ENCODE assay signal across 1 cellular context in genomic region chr16:67260426-67261063, GRCh38.
TF ChIP-seq lines count a peak whose summit lies in the region.

No MANE protein-coding gene starts in this region.

TF ChIP-seq in HCT116, 20 proteins besides CTCF, POLR2A, EP300 and RAD21 (continued from another document):
- TF ChIP-seq REST (IDR thresholded peaks at IDR 0.05; ENCODE audit: low read depth) (no peak), YY1 (IDR thresholded peaks at IDR 0.05; ENCODE audit: extremely low read depth, insufficient replicate concordance, low read depth, low read length) (no peak), ZNF274 (IDR thresholded peaks at IDR 0.05; ENCODE audit: low read depth, low read length) (no peak), JUND (IDR thresholded peaks at IDR 0.05) (no peak), POLR2AphosphoS5 (IDR thresholded peaks at IDR 0.05; ENCODE audit: low read depth, low read length) (no peak), SRF (IDR thresholded peaks at IDR 0.05; ENCODE audit: low read depth) (no peak), SP1 (IDR thresholded peaks at IDR 0.05; ENCODE audit: low read depth) (no peak), ZFX (IDR thresholded peaks at IDR 0.05) (no peak), CBX3 (IDR thresholded peaks at IDR 0.05; ENCODE audit: low read depth) (no peak), CEBPB (IDR thresholded peaks at IDR 0.05; ENCODE audit: low read depth) (no peak; the same call in 1 of the 2 replicates)
